Comparison of ENCODE assay signal across 1 cellular context in genomic region chr17:7014995-7015586, GRCh38.
TF ChIP-seq lines count a peak whose summit lies in the region.

No MANE protein-coding gene starts in this region.

TF ChIP-seq in K562, 482 proteins besides CTCF, POLR2A, EP300 and RAD21 (continued from another document):
- no peak for TF ChIP-seq AFF1 (IDR thresholded peaks at IDR 0.05; ENCODE audit: low read depth in 1 of 2, partially characterized antibody in 2 of 2)
- TF ChIP-seq PHB2 (IDR thresholded peaks at IDR 0.05; ENCODE audit: low read depth): no peak
- no peak for TF ChIP-seq ZNF316 (IDR thresholded peaks at IDR 0.05)
- no peak for TF ChIP-seq RBM39 (optimal IDR thresholded peaks at IDR 0.05; ENCODE audit: low read depth, low read length)
- TF ChIP-seq EP400 (IDR thresholded peaks at IDR 0.05): no peak
- no peak for TF ChIP-seq ZNF644 (tag; IDR thresholded peaks at IDR 0.05; ENCODE audit: low read depth)
- no peak for TF ChIP-seq MTA1 (IDR thresholded peaks at IDR 0.05; ENCODE audit: borderline replicate concordance)
- no peak for TF ChIP-seq THAP7 (CRISPR knock-in tag; IDR thresholded peaks at IDR 0.05)
- no peak for TF ChIP-seq HCFC1 (IDR thresholded peaks at IDR 0.05; ENCODE audit: low read depth, low read length)
- no peak for TF ChIP-seq TOE1 (IDR thresholded peaks at IDR 0.05; ENCODE audit: borderline replicate concordance)
- no peak for TF ChIP-seq TOE1 (CRISPR knock-in tag; IDR thresholded peaks at IDR 0.05; ENCODE audit: borderline replicate concordance, low read depth)
- no peak for TF ChIP-seq THAP12 (CRISPR knock-in tag; IDR thresholded peaks at IDR 0.05)
- TF ChIP-seq ZC3H11A (IDR thresholded peaks at IDR 0.05; ENCODE audit: low read depth, low read length): no peak
- no peak for TF ChIP-seq ZNF407 (IDR thresholded peaks at IDR 0.05; ENCODE audit: low read depth)
- no peak for TF ChIP-seq HOXB6 (CRISPR knock-in tag; IDR thresholded peaks at IDR 0.05; ENCODE audit: borderline replicate concordance)
- peak; percentile 38 for TF ChIP-seq ZNF24 (IDR thresholded peaks at IDR 0.05)
- no peak for TF ChIP-seq ZNF699 (CRISPR knock-in tag; IDR thresholded peaks at IDR 0.05; ENCODE audit: insufficient replicate concordance)
- TF ChIP-seq ETS2 (tag; IDR thresholded peaks at IDR 0.05; ENCODE audit: borderline replicate concordance, poor library complexity, severe bottlenecking): no peak
- no peak for TF ChIP-seq ZMIZ1 (IDR thresholded peaks at IDR 0.05; ENCODE audit: low read depth in 2 of 2, low read length in 2 of 2)
- TF ChIP-seq SMAD3 (CRISPR knock-in tag; conservative IDR thresholded peaks at IDR 0.05): no peak
- TF ChIP-seq CC2D1A (IDR thresholded peaks at IDR 0.05): no peak
- TF ChIP-seq SNRNP70 (optimal IDR thresholded peaks at IDR 0.05; ENCODE audit: low read depth, low read length): no peak
- 0 out of 2 replicates have a peak, but pooled peaks have one; percentile 1 for TF ChIP-seq SP1 (CRISPR knock-in tag; IDR thresholded peaks at IDR 0.05)
- no peak for TF ChIP-seq MYBL2 (IDR thresholded peaks at IDR 0.05; ENCODE audit: low read depth)
- TF ChIP-seq MYBL2 (CRISPR knock-in tag; IDR thresholded peaks at IDR 0.05; ENCODE audit: borderline replicate concordance): no peak
- TF ChIP-seq ETV6 (IDR thresholded peaks at IDR 0.05; ENCODE audit: borderline replicate concordance in 1 of 2, low read depth in 2 of 2, low read length in 1 of 2): no peak
- no peak for TF ChIP-seq ETV6 (CRISPR knock-in tag; IDR thresholded peaks at IDR 0.05; ENCODE audit: borderline replicate concordance)
